Comparison of ENCODE assay signal across 21 cellular contexts in genomic region chr14:73365727-73366126, GRCh38.
"Had no signal": no experiment of that assay in that cellular context is flagged by ENCODE, and none has a peak within 500 bp of the region (broad histone marks: within the 10 kb centered on the region; RNA-seq: fewer than 3 reads in every experiment).

No MANE protein-coding gene starts in this region.

- DNase-seq: activated CD4-positive, alpha-beta memory T cell treated with anti-CD3 and anti-CD28 coated beads for 36 hours; activated CD4-positive, alpha-beta T cell treated with anti-CD3 and anti-CD28 coated beads for 36 hours; activated CD8-positive, alpha-beta memory T cell treated with anti-CD3 and anti-CD28 coated beads, Interleukin-2, amount 10 ng/mL, durations not matched to agents 7 days and 5 days; activated naive CD4-positive, alpha-beta T cell treated with Interleukin-2 at 50 U/mL for 16 hours; anterior cingulate cortex; cerebellar nuclear complex; dermis blood vessel endothelial cell; foreskin keratinocyte; hippocampal formation; kidney; left lung; mammary epithelial cell; occipital lobe; stimulated activated naive CD8-positive, alpha-beta T cell treated with anti-CD3 and anti-CD28 coated beads, Interleukin-15, amount 100 ng/mL, for 72 hours; T-cell; trophoblast cell had no signal

- FAIRE-seq: kidney had no signal

- H3K4me1 ChIP-seq: breast epithelium, foreskin keratinocyte, right atrium auricular region had no signal

- H3K36me3 ChIP-seq: breast epithelium, right atrium auricular region had no signal

- H3K27ac ChIP-seq: breast epithelium, foreskin keratinocyte, left lung, right atrium auricular region had no signal

- ATAC-seq: activated CD4-positive, alpha-beta T cell treated with anti-CD3 and anti-CD28 coated beads for 36 hours; activated CD8-positive, alpha-beta memory T cell treated with anti-CD3 and anti-CD28 coated beads, Interleukin-2, amount 10 ng/mL, durations not matched to agents 7 days and 5 days; activated T-helper 17 cell treated with anti-CD3 and anti-CD28 coated beads, Interleukin-2, amount 50 U/mL, for 72 hours; foreskin keratinocyte; left lung; SK-N-SH treated with all-trans-retinoic acid at 6 μM for 48 hours; stimulated activated naive CD8-positive, alpha-beta T cell treated with anti-CD3 and anti-CD28 coated beads, Interleukin-15, amount 100 ng/mL, for 72 hours; T-cell; WTC11 had no signal

- H3K27me3 ChIP-seq: breast epithelium, foreskin keratinocyte, left lung, right atrium auricular region had no signal

- H3K4me3 ChIP-seq: breast epithelium, left lung, right atrium auricular region had no signal

- H3K9me3 ChIP-seq: breast epithelium, left lung, right atrium auricular region had no signal
